Comparison of ENCODE assay signal across 24 cellular contexts in genomic region chr5:149664666-149665415, GRCh38.
"Had no signal": no experiment of that assay in that cellular context is flagged by ENCODE, and none has a peak within 500 bp of the region (broad histone marks: within the 10 kb centered on the region; RNA-seq: fewer than 3 reads in every experiment).

No MANE protein-coding gene starts in this region.

- DNase-seq: activated CD4-positive, alpha-beta T cell treated with anti-CD3 and anti-CD28 coated beads for 1 hour; activated CD4-positive, alpha-beta T cell treated with anti-CD3 and anti-CD28 coated beads, Interleukin-2, amount 50 U/mL, for 1 hour; activated effector memory CD4-positive, alpha-beta T cell treated with Interleukin-2 at 50 U/mL for 16 hours; activated naive CD4-positive, alpha-beta T cell treated with anti-CD3 and anti-CD28 coated beads for 36 hours; activated naive CD8-positive, alpha-beta T cell treated with anti-CD3 and anti-CD28 coated beads, Interleukin-2, amount 10 ng/mL, durations not matched to agents 7 days and 5 days; activated T-cell treated with anti-CD3 and anti-CD28 coated beads, Interleukin-2, amount 50 U/mL, for 72 hours; amniotic stem cell; effector CD4-positive, alpha-beta T cell; kidney; left lung; mammary epithelial cell; natural killer cell; pancreas; stimulated activated CD4-positive, alpha-beta T cell treated with anti-CD3 and anti-CD28 coated beads, Interleukin-2, amount 100 ng/mL, for 48 hours; stimulated activated CD8-positive, alpha-beta memory T cell treated with anti-CD3 and anti-CD28 coated beads, Interleukin-4, amount 100 ng/mL, for 48 hours; stimulated activated naive B cell treated with anti-CD40 and anti-IgM and Interleukin-4, amounts not matched to agents 10 μg/mL and 1 μg/mL and 100 μg/mL, for 72 hours; T-cell; testis; upper lobe of left lung had no signal

- H3K27ac ChIP-seq: left lung, neutrophil, pancreas, testis, upper lobe of left lung had no signal

- H3K4me1 Mint-ChIP-seq: mesothelial cell of epicardium had no signal

- H3K4me3 ChIP-seq: left lung, pancreas, testis, upper lobe of left lung had no signal

- FAIRE-seq: endometrium, kidney, pancreas, TTC549 had no signal

- H3K9me3 ChIP-seq: neutrophil, pancreas, testis had no signal

- H3K4me3 Mint-ChIP-seq: activated naive CD4-positive, alpha-beta T cell treated with anti-CD3 and anti-CD28 coated beads for 36 hours; activated naive CD8-positive, alpha-beta T cell treated with anti-CD3 and anti-CD28 coated beads, Interleukin-2, amount 10 ng/mL, durations not matched to agents 7 days and 5 days; activated T-cell treated with anti-CD3 and anti-CD28 coated beads, Interleukin-2, amount 50 U/mL, for 72 hours; mesothelial cell of epicardium; natural killer cell; stimulated activated naive B cell treated with anti-CD40 and anti-IgM and Interleukin-4, amounts not matched to agents 10 μg/mL and 1 μg/mL and 100 μg/mL, for 72 hours; T-cell had no signal

- H3K27me3 ChIP-seq: left lung, neutrophil, pancreas, testis, upper lobe of left lung had no signal

- H3K36me3 Mint-ChIP-seq: activated naive CD8-positive, alpha-beta T cell treated with anti-CD3 and anti-CD28 coated beads, Interleukin-2, amount 10 ng/mL, durations not matched to agents 7 days and 5 days; mesothelial cell of epicardium; stimulated activated naive B cell treated with anti-CD40 and anti-IgM and Interleukin-4, amounts not matched to agents 10 μg/mL and 1 μg/mL and 100 μg/mL, for 72 hours had no signal

- H3K36me3 ChIP-seq: left lung, neutrophil, pancreas, upper lobe of left lung had no signal

- H3K4me1 ChIP-seq: pancreas, testis, upper lobe of left lung had no signal

- H3K27ac Mint-ChIP-seq: activated naive CD4-positive, alpha-beta T cell treated with anti-CD3 and anti-CD28 coated beads for 36 hours; activated naive CD8-positive, alpha-beta T cell treated with anti-CD3 and anti-CD28 coated beads, Interleukin-2, amount 10 ng/mL, durations not matched to agents 7 days and 5 days; activated T-cell treated with anti-CD3 and anti-CD28 coated beads, Interleukin-2, amount 50 U/mL, for 72 hours; mesothelial cell of epicardium; natural killer cell; stimulated activated naive B cell treated with anti-CD40 and anti-IgM and Interleukin-4, amounts not matched to agents 10 μg/mL and 1 μg/mL and 100 μg/mL, for 72 hours; T-cell had no signal

- ATAC-seq: activated T-cell treated with anti-CD3 and anti-CD28 coated beads, Interleukin-2, amount 50 U/mL, for 72 hours; natural killer cell; sciatic nerve; stimulated activated naive B cell treated with anti-CD40 and anti-IgM and Interleukin-4, amounts not matched to agents 10 μg/mL and 1 μg/mL and 100 μg/mL, for 72 hours; T-cell had no signal
